14 cellular contexts compared by ENCODE assay signal in the genomic region with DNA sequence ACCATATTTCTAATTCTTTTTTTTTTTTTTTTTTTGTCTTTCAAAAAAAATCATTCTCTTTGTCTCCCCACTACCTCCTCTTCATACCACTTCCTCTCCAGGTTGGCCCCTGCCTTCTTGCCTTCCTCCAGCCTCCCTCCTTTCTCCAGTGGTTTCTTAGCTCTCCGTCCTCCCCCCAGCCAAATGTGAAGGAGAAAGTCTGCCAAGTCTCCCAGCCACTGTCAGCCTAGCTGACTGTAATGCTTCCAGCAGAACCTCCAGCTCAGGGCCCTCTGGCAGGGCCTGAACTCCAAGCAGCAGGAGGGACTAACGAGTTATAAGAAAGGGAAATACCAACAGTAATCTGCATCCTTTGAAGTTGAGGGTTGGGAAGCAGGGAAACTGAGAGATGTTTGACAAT. TPM values are rescaled to one million over a fixed set of nuclear protein-coding genes. Genes with fewer than 3 reads are reported as not detected.
DNase-seq lines count a peak whose midpoint lies in the region; ATAC-seq, FAIRE-seq and TF ChIP-seq lines count a peak whose summit lies in the region.
"Had no signal": no experiment of that assay in that cellular context is flagged by ENCODE, and none has a peak within 500 bp of the region (broad histone marks: within the 10 kb centered on the region; RNA-seq: fewer than 3 reads in every experiment).

No MANE protein-coding gene starts in this region.

- H3K4me1 ChIP-seq in breast epithelium (no peaks in the 10 kb centered on the region), H1 (replicated peaks in 1 of 4; ENCODE audit: control insufficient read depth in 3 of 4, insufficient read depth in 4 of 4, low read length in 3 of 4) (peaks cover 0 to 3% (median under 1%) of the 10 kb centered on the region in 4 experiments; a peak in 1 of 7 replicates), left lung (no peaks in the 10 kb centered on the region), aorta (ENCODE audit: control insufficient read depth in 1 of 2, insufficient read depth in 2 of 2, low read length in 2 of 2) (peaks cover 7 to 10% of the 10 kb centered on the region in 2 donors)

- no peaks in the 10 kb centered on the region for H3K9me3 Mint-ChIP-seq in MCF 10A (ENCODE audit: unreplicated experiment)
- no peaks in the 10 kb centered on the region for H3K9me3 Mint-ChIP-seq in activated CD4-positive, alpha-beta T cell treated with anti-CD3 and anti-CD28 coated beads, Interleukin-2, amount 10 ng/mL, durations not matched to agents 24 days and 14 days
- H3K9me3 Mint-ChIP-seq: activated T-helper 1 cell treated with anti-CD3 and anti-CD28 coated beads, Interleukin-12 subunit alpha, Interleukin-12 subunit beta, Interleukin-2, Interleukin-4 antibody, amounts not matched to agents 30 ng/mL and 10 ng/mL and 1 ng/mL, durations not matched to agents 14 hours and 24 hours and 36 hours had no signal

- no peak overlapping the region for H2BK12ac ChIP-seq in H1 (ENCODE audit: low read depth, low read length)

- no peak overlapping the region for H4K8ac ChIP-seq in H1 (ENCODE audit: extremely low read depth, insufficient read depth, low read length)

- no peak overlapping the region for H2BK15ac ChIP-seq in H1 (ENCODE audit: low read length)

- FAIRE-seq in H1 (lab: Jason Lieb, UNC): peak; percentile 60

- H3K36me3 Mint-ChIP-seq in MCF 10A (ENCODE audit: insufficient read depth, unreplicated experiment): no peaks in the 10 kb centered on the region
- no peaks in the 10 kb centered on the region for H3K36me3 Mint-ChIP-seq in activated CD4-positive, alpha-beta T cell treated with anti-CD3 and anti-CD28 coated beads, Interleukin-2, amount 10 ng/mL, durations not matched to agents 24 days and 14 days (ENCODE audit: low read depth)

- WGBS in H1 (ENCODE audit: extremely low coverage in 1 of 2, insufficient coverage in 1 of 2, insufficient read length in 1 of 2, insufficient replicate concordance in 2 of 2, low coverage in 1 of 2, low lambda C conversion rate in 2 of 2, missing lambda C conversion rate in 1 of 2), 2 experiments: 27% methylated on average over 2 of the region's 2 CpGs; no CpG with 5 or more reads in 1 of the 2 experiments
- 0 to 2% methylated on average over 2 of the region's 2 CpGs for WGBS in aorta, 2 donors

- intact Hi-C loops in breast epithelium (cut with DNase I; ENCODE audit: low total_unique reads): no loop called here
- intact Hi-C loops in MCF 10A (cut with micrococcal nuclease): no loop called here
- intact Hi-C loops in left lung (cut with DNase I): no loop called here
- intact Hi-C loops in aorta (cut with DNase I): loop anchor here in 1 of 2 donors (5.0 kb wide), 1 partner anchor 35 kb away; a partner anchor contains a TSS
- intact Hi-C loops in activated CD4-positive, alpha-beta T cell treated with anti-CD3 and anti-CD28 coated beads, Interleukin-2, amount 10 ng/mL, durations not matched to agents 24 days and 14 days (cut with micrococcal nuclease): no loop called here

- H3K27me3 ChIP-seq in breast epithelium: no peaks in the 10 kb centered on the region
- H3K27me3 ChIP-seq in H1 (replicated peaks in 1 of 4; ENCODE audit: control insufficient read depth in 3 of 4, extremely low read depth in 1 of 4, insufficient read depth in 3 of 4, low read length in 3 of 4): no peaks in the 10 kb centered on the region
- peaks cover 0 to 6% of the 10 kb centered on the region in 2 donors for H3K27me3 ChIP-seq in left lung
- no peaks in the 10 kb centered on the region for H3K27me3 ChIP-seq in aorta (ENCODE audit: control insufficient read depth in 1 of 2, insufficient read depth in 2 of 2, low read length in 1 of 2)

- CTCF ChIA-PET in MCF 10A (lab: Yijun Ruan, JAX): interaction anchor here (0.5 to 0.7 kb wide), 3 partner anchors 40 to 290 kb away, joined by 3 read pairs; no protein-coding TSS in a partner anchor
- CTCF ChIA-PET in H1 (lab: Charles Lee; ENCODE audit: partially characterized antibody): interaction anchor here (1.2 to 1.7 kb wide), 4 partner anchors 12 to 177 kb away, joined by 3 to 9 read pairs (median 4); no protein-coding TSS in a partner anchor

- H2AFZ ChIP-seq in H1 (ENCODE audit: low read length): no peak overlapping the region

- H2BK120ac ChIP-seq in H1 (replicated peaks; ENCODE audit: low read depth, low read length): no peak overlapping the region

- H3K79me1 ChIP-seq in H1 (ENCODE audit: low read depth, low read length): no peaks in the 10 kb centered on the region

- H3K79me2 ChIP-seq in H1 (ENCODE audit: control insufficient read depth in 1 of 2, insufficient read depth in 2 of 2, low read length in 2 of 2): no peaks in the 10 kb centered on the region

- H3K36me3 ChIP-seq in breast epithelium (no peaks in the 10 kb centered on the region), H1 (ENCODE audit: control insufficient read depth in 2 of 4, insufficient read depth in 4 of 4, low read length in 3 of 4) (no peaks in the 10 kb centered on the region), left lung (no peaks in the 10 kb centered on the region), aorta (ENCODE audit: control insufficient read depth in 1 of 2, insufficient read depth in 2 of 2, low read length in 1 of 2) (no peaks in the 10 kb centered on the region)

- no TSS peak for BruUV-seq in MCF 10A (replicated peaks; lab: Mats Ljungman, UMichigan)

- H4K91ac ChIP-seq in H1 (replicated peaks; ENCODE audit: insufficient read length, low read length): no peak overlapping the region

- H3K9me3 ChIP-seq in breast epithelium (no peaks in the 10 kb centered on the region), H1 (ENCODE audit: insufficient read depth in 2 of 2, low read depth in 1 of 2, low read length in 1 of 2) (no peaks in the 10 kb centered on the region), left lung (no peaks in the 10 kb centered on the region), aorta (ENCODE audit: control insufficient read depth, low read length) (no peaks in the 10 kb centered on the region)

- DNase-seq in breast epithelium (ENCODE audit: low spot score in 2 of 2): no peak
- no peak for DNase-seq in MCF 10A (ENCODE audit: unreplicated experiment)
- no peak for DNase-seq in H1 (ENCODE audit: low read depth in 1 of 2, low spot score in 2 of 2)
- peak; percentile 29 to 41 for DNase-seq in left lung
- peak; percentile 64 to 74 for DNase-seq in aorta
- DNase-seq in activated CD4-positive, alpha-beta T cell treated with anti-CD3 and anti-CD28 coated beads, Interleukin-2, amount 10 ng/mL, durations not matched to agents 24 days and 14 days: no peak
- no peak for DNase-seq in Kasumi-1 (lab: John Stamatoyannopoulos, UW)
- DNase-seq: activated CD4-positive, CD25-positive, alpha-beta regulatory T cell; cerebellar nuclear complex; NCI-H1092 treated with DMSO at 0.1 percent for 48 hours; NCI-H748 treated with DMSO at 0.1 percent for 48 hours had no signal

- H3K27ac Mint-ChIP-seq in MCF 10A (ENCODE audit: low read depth, unreplicated experiment): no peak overlapping the region
- H3K27ac Mint-ChIP-seq in activated CD4-positive, alpha-beta T cell treated with anti-CD3 and anti-CD28 coated beads, Interleukin-2, amount 10 ng/mL, durations not matched to agents 24 days and 14 days: no peak overlapping the region
- H3K27ac Mint-ChIP-seq: activated T-helper 1 cell treated with anti-CD3 and anti-CD28 coated beads, Interleukin-12 subunit alpha, Interleukin-12 subunit beta, Interleukin-2, Interleukin-4 antibody, amounts not matched to agents 30 ng/mL and 10 ng/mL and 1 ng/mL, durations not matched to agents 14 hours and 24 hours and 36 hours had no signal

- peak overlapping the region; percentile 39 to 40; a peak in 1 of 4 replicates for H3K4me2 ChIP-seq in H1 (ENCODE audit: insufficient read depth in 1 of 2, low read depth in 2 of 2, low read length in 2 of 2)

- no peaks in the 10 kb centered on the region for H4K20me1 ChIP-seq in H1 (replicated peaks in 1 of 2; ENCODE audit: control insufficient read depth in 1 of 2, insufficient read depth in 2 of 2, low read length in 2 of 2)

- no peak overlapping the region for H2BK20ac ChIP-seq in H1 (ENCODE audit: low read length)

- H3K18ac ChIP-seq in H1 (ENCODE audit: extremely low read depth, low read length): no peak overlapping the region

- POLR2A ChIA-PET in MCF 10A (lab: Yijun Ruan, JAX): interaction anchor here (2.9 kb wide), 1 partner anchor 39 kb away, joined by 14 read pairs; no protein-coding TSS in a partner anchor
- POLR2A ChIA-PET in H1 (lab: Charles Lee; ENCODE audit: partially characterized antibody): interaction anchor here (1.2 kb wide), 1 partner anchor 12 kb away, joined by 3 read pairs; no protein-coding TSS in a partner anchor

- peaks cover 21% of the 10 kb centered on the region for H3K4me1 Mint-ChIP-seq in MCF 10A (ENCODE audit: insufficient read depth, unreplicated experiment)
- peaks cover 2% of the 10 kb centered on the region for H3K4me1 Mint-ChIP-seq in activated CD4-positive, alpha-beta T cell treated with anti-CD3 and anti-CD28 coated beads, Interleukin-2, amount 10 ng/mL, durations not matched to agents 24 days and 14 days

- no peak overlapping the region for H3K14ac ChIP-seq in H1 (ENCODE audit: insufficient read length)

- peaks cover 3% of the 10 kb centered on the region; the same call in 1 of the 2 replicates for H3K23me2 ChIP-seq in H1 (ENCODE audit: low read depth, low read length)

- H2AK5ac ChIP-seq in H1 (ENCODE audit: low read depth, low read length): no peak overlapping the region

- no peak overlapping the region for H3K56ac ChIP-seq in H1 (replicated peaks; ENCODE audit: insufficient read length, low read depth, low read length)

- H4K5ac ChIP-seq in H1 (ENCODE audit: insufficient read length, low read depth, low read length): no peak overlapping the region

- H3K4me3 Mint-ChIP-seq in MCF 10A (ENCODE audit: unreplicated experiment): no peak overlapping the region
- no peak overlapping the region for H3K4me3 Mint-ChIP-seq in activated CD4-positive, alpha-beta T cell treated with anti-CD3 and anti-CD28 coated beads, Interleukin-2, amount 10 ng/mL, durations not matched to agents 24 days and 14 days
- H3K4me3 Mint-ChIP-seq: activated T-helper 1 cell treated with anti-CD3 and anti-CD28 coated beads, Interleukin-12 subunit alpha, Interleukin-12 subunit beta, Interleukin-2, Interleukin-4 antibody, amounts not matched to agents 30 ng/mL and 10 ng/mL and 1 ng/mL, durations not matched to agents 14 hours and 24 hours and 36 hours had no signal

- TF ChIP-seq POLR2A in breast epithelium (IDR thresholded peaks at IDR 0.05): no peak
- no peak for TF ChIP-seq POLR2A in H1 (IDR thresholded peaks at IDR 0.05; ENCODE audit: control extremely low read depth in 1 of 2, low read depth in 2 of 2, low read length in 2 of 2)

- no peak overlapping the region for H2BK5ac ChIP-seq in H1 (ENCODE audit: low read depth, low read length)

- H3K4me3 ChIP-seq in breast epithelium: no peak overlapping the region
- H3K4me3 ChIP-seq in H1 (ENCODE audit: extremely low read depth in 1 of 4, insufficient read depth in 2 of 4, low read depth in 3 of 4, low read length in 4 of 4): no peak overlapping the region
- H3K4me3 ChIP-seq in left lung: no peak overlapping the region
- no peak overlapping the region for H3K4me3 ChIP-seq in aorta (ENCODE audit: low read length in 2 of 2)

- H3K23ac ChIP-seq in H1 (ENCODE audit: insufficient read length): no peak overlapping the region

- ATAC-seq in left lung (peak; percentile 57), aorta (ENCODE audit: low FRiP score) (peak; percentile 64), GM19395 (IDR thresholded peaks at IDR 0.05; ENCODE audit: unreplicated experiment) (no peak)
- ATAC-seq: esophagus mucosa had no signal

- TF ChIP-seq CTCF in breast epithelium (IDR thresholded peaks at IDR 0.05): no peak
- TF ChIP-seq CTCF in MCF 10A (IDR thresholded peaks at IDR 0.05; ENCODE audit: unreplicated experiment): no peak
- no peak for TF ChIP-seq CTCF in H1 (IDR thresholded peaks at IDR 0.05; ENCODE audit: control extremely low read depth in 1 of 3, insufficient read depth in 1 of 3, low read depth in 1 of 3, low read length in 3 of 3)
- TF ChIP-seq CTCF in left lung (IDR thresholded peaks at IDR 0.05): no peak

- peak overlapping the region; percentile 13 to 39 for H3K27ac ChIP-seq in breast epithelium
- H3K27ac ChIP-seq in H1 (ENCODE audit: low read depth, low read length): no peak overlapping the region
- H3K27ac ChIP-seq in left lung: no peak overlapping the region
- H3K27ac ChIP-seq in aorta (ENCODE audit: low read depth in 1 of 2, low read length in 2 of 2): peak overlapping the region in 1 of 2 donors; percentile 80

- no peak overlapping the region for H3K4ac ChIP-seq in H1 (replicated peaks; ENCODE audit: insufficient read length, low read depth, low read length)

- no peak for TF ChIP-seq RAD21 in H1 (IDR thresholded peaks at IDR 0.05 in 1 of 2, conservative IDR thresholded peaks at IDR 0.05 in 1 of 2; ENCODE audit: low read depth in 2 of 2, low read length in 2 of 2)

- no peak overlapping the region for H3K9ac ChIP-seq in H1 (replicated peaks in 1 of 4; ENCODE audit: extremely low read depth in 1 of 4, low read depth in 3 of 4, low read length in 3 of 4)

- no peaks in the 10 kb centered on the region for H3K27me3 Mint-ChIP-seq in MCF 10A (ENCODE audit: insufficient read depth, unreplicated experiment)
- peaks cover 6% of the 10 kb centered on the region for H3K27me3 Mint-ChIP-seq in activated CD4-positive, alpha-beta T cell treated with anti-CD3 and anti-CD28 coated beads, Interleukin-2, amount 10 ng/mL, durations not matched to agents 24 days and 14 days

- TF ChIP-seq EP300 in H1 (IDR thresholded peaks at IDR 0.05; ENCODE audit: borderline replicate concordance in 1 of 2, low read depth in 2 of 2, low read length in 2 of 2): no peak

RNA-seq across cellular contexts. Expression of a gene that starts 35.5 kb away (rescaled TPM):
- total RNA-seq in breast epithelium (10 to 100 TPM; 24.3 to 35.5 (median 26.2) TPM), MCF 10A (2022) (7.9 and 15.6 TPM in 2 replicates), left lung (10 to 100 TPM; 10.9 to 15.4 TPM), aorta (10 to 100 TPM; 17.3 to 46.8 TPM)
- 0.73 and 1.0 TPM in 2 replicates for total RNA-seq in H1 (2021; fragmentation: NEBNext Ultra II Directional; extraction: Animal tissue kit (Norgen Biotek cat#: 25700))
- polyA plus RNA-seq in H1 (2011; rRNA removed) (0.20 and 0.31 TPM in 2 replicates), aorta (10 to 100 TPM in 1 of 2 donors, 1 to 10 TPM in 1; 3.8 to 10.5 TPM)
- 0.22 TPM for polyA plus RNA-seq in H1 (2011; cell fraction: cytosol; rRNA removed)
- polyA plus RNA-seq in H1 (2011; cell fraction: nucleus; rRNA removed): 0.60 TPM
- polyA plus RNA-seq in H1 (2012, experiment 1 of 2): 0.23 to 0.60 TPM (median 0.49 TPM) in 4 replicates
- 0.07 TPM for polyA plus RNA-seq in H1 (2012, experiment 2 of 2)
- polyA plus RNA-seq in H1 (2013, experiment 1 of 2): 0.73 TPM
- 0.66 TPM for polyA plus RNA-seq in H1 (2013, experiment 2 of 2)
- 1.9 and 2.7 TPM in 2 replicates for polyA minus RNA-seq in H1 (2011; rRNA and poly(A)+ RNA removed)
- 0.66 TPM for polyA minus RNA-seq in H1 (2011; cell fraction: cytosol; rRNA and poly(A)+ RNA removed)
- 2.1 TPM for polyA minus RNA-seq in H1 (2011; cell fraction: nucleus; rRNA and poly(A)+ RNA removed)
- not detected in 2 replicates for total RNA-seq in activated CD4-positive, alpha-beta T cell treated with anti-CD3 and anti-CD28 coated beads, Interleukin-2, amount 10 ng/mL, durations not matched to agents 24 days and 14 days

Comparison
In these comparisons a context has a peak if more than half of its experiments do, and no peak if none do; other contexts are left out.
1. DNase-seq: peak in left lung (2 of 2) and aorta (2 of 2); none in breast epithelium (0 of 2), MCF 10A (single experiment), H1 (0 of 2), activated CD4-positive, alpha-beta T cell treated with anti-CD3 and anti-CD28 coated beads, Interleukin-2, amount 10 ng/mL, durations not matched to agents 24 days and 14 days (single experiment) and Kasumi-1 (0 of 2).
2. H3K27ac ChIP-seq: peak in breast epithelium (2 of 2); none in H1 (single experiment) and left lung (0 of 2).